In the genomic region with DNA sequence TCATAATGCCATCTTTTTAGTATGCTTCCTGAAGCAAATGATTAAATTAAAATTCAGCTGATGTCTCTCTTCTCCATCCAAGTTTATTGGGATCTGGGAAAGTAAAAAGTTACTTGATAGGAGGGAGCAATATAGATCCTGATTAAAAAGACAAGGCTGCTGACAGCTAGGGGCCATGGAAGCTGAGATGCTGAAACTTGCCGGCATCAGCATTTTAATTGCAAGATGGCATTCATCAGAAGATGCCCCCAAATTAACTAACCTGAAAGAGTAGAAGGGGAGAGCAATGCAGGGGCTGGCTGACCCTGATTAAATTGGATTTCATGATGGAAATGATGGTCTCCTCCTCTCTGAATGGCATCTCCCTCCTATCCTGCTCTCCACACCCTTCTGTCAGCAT, we compare ENCODE assay signal across 30 cellular contexts. TPM values are rescaled to one million over a fixed set of nuclear protein-coding genes. Genes with fewer than 3 reads are reported as not detected.
"Had no signal": no experiment of that assay in that cellular context is flagged by ENCODE, and none has a peak within 500 bp of the region (broad histone marks: within the 10 kb centered on the region; RNA-seq: fewer than 3 reads in every experiment).

No MANE protein-coding gene starts in this region.

- H3K4me3 ChIP-seq: colonic mucosa, esophagus squamous epithelium, gastrocnemius medialis, heart right ventricle, left lung, lower lobe of right lung, mucosa of descending colon had no signal

- DNase-seq: colonic mucosa; cortex of kidney; effector CD8-positive, alpha-beta T cell; effector memory CD8-positive, alpha-beta T cell; endodermal cell; erythroblast; esophagus squamous epithelium; foreskin fibroblast; foreskin melanocyte; gastrocnemius medialis; glutamatergic neuron; head of caudate nucleus; heart right ventricle; hippocampal formation; left cardiac atrium; left lung; left ventricle myocardium superior; lower lobe of right lung; mesenchymal stem cell; mucosa of descending colon; naive B cell had no signal

- H3K27ac ChIP-seq: colonic mucosa, epithelial cell of prostate, esophagus squamous epithelium, gastrocnemius medialis, heart right ventricle, left lung, lower lobe of right lung had no signal

- H3K27me3 ChIP-seq: colonic mucosa, esophagus squamous epithelium, gastrocnemius medialis, left lung had no signal

- H3K4me1 ChIP-seq: colonic mucosa, esophagus squamous epithelium, gastrocnemius medialis, heart right ventricle, left lung, lower lobe of right lung had no signal

- FAIRE-seq: endometrium, islet of Langerhans, keratinocyte had no signal

- H3K36me3 ChIP-seq: colonic mucosa, esophagus squamous epithelium, gastrocnemius medialis, heart right ventricle, left lung, lower lobe of right lung had no signal

- H3K9me3 ChIP-seq: colonic mucosa, esophagus squamous epithelium, gastrocnemius medialis, heart right ventricle, left lung, lower lobe of right lung, mucosa of descending colon had no signal

- ATAC-seq: effector memory CD8-positive, alpha-beta T cell; esophagus mucosa; gastrocnemius medialis; heart right ventricle; left cardiac atrium; left lung; left ventricle myocardium superior; lower lobe of right lung; mucosa of descending colon had no signal

RNA-seq across cellular contexts. Expression of gene CPNE4, which starts 31.1 kb away (rescaled TPM):
- total RNA-seq: dermis microvascular lymphatic vessel endothelial cell, gastrocnemius medialis, glomerular endothelial cell, lung microvascular endothelial cell, mesenteric fat pad had no signal
